In genomic region chr9:27528886-27529315, GRCh38 we compare ENCODE assay signal across 8 cellular contexts. TPM values are rescaled to one million over a fixed set of nuclear protein-coding genes. Genes with fewer than 3 reads are reported as not detected.
DNase-seq lines count a peak whose midpoint lies in the region; TF ChIP-seq lines count a peak whose summit lies in the region.

No MANE protein-coding gene starts in this region.

- no peak for TF ChIP-seq CTCF in neural progenitor cell (IDR thresholded peaks at IDR 0.05)
- no peak for TF ChIP-seq CTCF in type B pancreatic cell (conservative IDR thresholded peaks at IDR 0.05)

- H3K27ac Mint-ChIP-seq in neural progenitor cell = no peak overlapping the region
- peak overlapping the region; percentile 93 for H3K27ac Mint-ChIP-seq in type B pancreatic cell

- no peaks in the 10 kb centered on the region for H3K9me2 ChIP-seq in GM23248 (ENCODE audit: insufficient read depth)

- H3K4me1 ChIP-seq in GM23248 (ENCODE audit: insufficient read depth) (no peaks in the 10 kb centered on the region), neural progenitor cell (peaks cover 22% of the 10 kb centered on the region)

- H3K9me3 Mint-ChIP-seq in neural progenitor cell = no peaks in the 10 kb centered on the region
- H3K9me3 Mint-ChIP-seq in type B pancreatic cell = no peaks in the 10 kb centered on the region

- H3K27ac ChIP-seq in GM23248 (no peak overlapping the region), neural progenitor cell (peak overlapping the region; percentile 58)

- no peaks in the 10 kb centered on the region for H3K9me3 ChIP-seq in GM23248 (ENCODE audit: low read depth)
- H3K9me3 ChIP-seq in neural progenitor cell (ENCODE audit: low read depth) = no peaks in the 10 kb centered on the region

- peaks cover 9% of the 10 kb centered on the region for H3K36me3 Mint-ChIP-seq in neural progenitor cell
- H3K36me3 Mint-ChIP-seq in type B pancreatic cell = no peaks in the 10 kb centered on the region

- H3K9ac ChIP-seq in GM23248 (peak overlapping the region; percentile 9; the same call in 1 of the 2 replicates), neural progenitor cell (peak overlapping the region; percentile 40)

- peaks cover 26% of the 10 kb centered on the region for H3K4me1 Mint-ChIP-seq in neural progenitor cell
- H3K4me1 Mint-ChIP-seq in type B pancreatic cell (ENCODE audit: unreplicated experiment) = peaks cover 25% of the 10 kb centered on the region

- H2AFZ ChIP-seq in GM23248 = peak overlapping the region; percentile 84
- peak overlapping the region; percentile 95 for H2AFZ ChIP-seq in neural progenitor cell (replicated peaks)

- in situ Hi-C loops in GM23248 (cut with MboI) = loop anchor here (25.0 kb wide), 1 partner anchor 492 kb away; no protein-coding TSS in a partner anchor

- H3K27me3 Mint-ChIP-seq in neural progenitor cell (ENCODE audit: insufficient read depth, low read depth) = peaks cover 2% of the 10 kb centered on the region
- no peaks in the 10 kb centered on the region for H3K27me3 Mint-ChIP-seq in type B pancreatic cell

- H4K20me1 ChIP-seq in GM23248 (ENCODE audit: insufficient read depth) (no peaks in the 10 kb centered on the region), neural progenitor cell (ENCODE audit: low read depth) (peaks cover 11% of the 10 kb centered on the region)

- peak; percentile 86 for DNase-seq in ELF-1 (ENCODE audit: low read depth, low spot score)
- DNase-seq in GM23248 = peak; percentile 38
- DNase-seq in MV-4-11 (lab: John Stamatoyannopoulos, UW) = peak; percentile 26
- peak; percentile 7 for DNase-seq in activated effector memory CD4-positive, alpha-beta T cell treated with Interleukin-2 at 50 U/mL for 16 hours
- peak; percentile 22 for DNase-seq in foreskin melanocyte
- peak; percentile 80 for DNase-seq in neural progenitor cell (ENCODE audit: low spot score)
- DNase-seq in type B pancreatic cell (ENCODE audit: extremely low spot score, unreplicated experiment) = peak; percentile 74
- no peak for DNase-seq in NCI-H774 (lab: John Stamatoyannopoulos, UW)

- H3K4me3 ChIP-seq in GM23248 (peak overlapping the region; percentile 74), neural progenitor cell (peak overlapping the region; percentile 98)

- WGBS in GM23248 (ENCODE audit: low coverage in 1 of 2, low lambda C conversion rate in 2 of 2, missing lambda C conversion rate in 2 of 2), 2 experiments = 0 to 1% methylated on average over 24 to 25 of the region's 25 CpGs

- H3K36me3 ChIP-seq in GM23248 (ENCODE audit: low read depth) (no peaks in the 10 kb centered on the region), neural progenitor cell (no peaks in the 10 kb centered on the region)

- H3K4me3 Mint-ChIP-seq in neural progenitor cell = peak overlapping the region; percentile 97
- H3K4me3 Mint-ChIP-seq in type B pancreatic cell = peak overlapping the region; percentile 97

- H3K4me2 ChIP-seq in GM23248 (ENCODE audit: unreplicated experiment) (peak overlapping the region; percentile 84), neural progenitor cell (peak overlapping the region; percentile 92)

- H3F3A ChIP-seq in GM23248 (ENCODE audit: insufficient read depth) = no peaks in the 10 kb centered on the region
- peaks cover 22% of the 10 kb centered on the region for H3F3A ChIP-seq in neural progenitor cell (ENCODE audit: low read depth)

- peaks cover 21% of the 10 kb centered on the region; the same call in 1 of the 2 replicates for H3K27me3 ChIP-seq in GM23248 (replicated peaks; ENCODE audit: insufficient read depth)
- H3K27me3 ChIP-seq in neural progenitor cell = no peaks in the 10 kb centered on the region

- no peaks in the 10 kb centered on the region for H3K79me2 ChIP-seq in GM23248 (ENCODE audit: insufficient read depth)
- H3K79me2 ChIP-seq in neural progenitor cell (ENCODE audit: low read depth) = peaks cover 42% of the 10 kb centered on the region

RNA-seq across cellular contexts. Expression of gene MOB3B, which starts 0.7 kb away (rescaled TPM):
- not detected in 2 replicates for total RNA-seq in GM23248 (2014; rRNA removed; shearing (Covaris generic))
- polyA plus RNA-seq in GM23248 (2016; fragmentation: Nextera tagmentation; extraction: Ambion mirVana) = 0.06 and 0.08 TPM in 2 replicates
- total RNA-seq in neural progenitor cell (ENCODE audit: low replicate concordance) (14.0 and 15.3 TPM in 2 replicates), type B pancreatic cell (ENCODE audit: low replicate concordance) (15.4 and 27.5 TPM in 2 replicates)

RNA-seq across cellular contexts. Expression of gene IFNK, which starts 4.8 kb away (rescaled TPM):
- not detected in 2 replicates for total RNA-seq in GM23248 (2014; rRNA removed; shearing (Covaris generic))
- polyA plus RNA-seq in GM23248 (2016; fragmentation: Nextera tagmentation; extraction: Ambion mirVana) = not detected in 2 replicates
- total RNA-seq in neural progenitor cell (ENCODE audit: low replicate concordance) (not detected in 2 replicates), type B pancreatic cell (ENCODE audit: low replicate concordance) (not detected in 2 replicates)

RNA-seq across cellular contexts. Expression of gene C9orf72, which starts 44.4 kb away (rescaled TPM):
- 4.0 and 5.1 TPM in 2 replicates for total RNA-seq in GM23248 (2014; rRNA removed; shearing (Covaris generic))
- 3.3 and 3.6 TPM in 2 replicates for polyA plus RNA-seq in GM23248 (2016; fragmentation: Nextera tagmentation; extraction: Ambion mirVana)
- total RNA-seq in neural progenitor cell (ENCODE audit: low replicate concordance) (64.2 and 107 TPM in 2 replicates), type B pancreatic cell (ENCODE audit: low replicate concordance) (15.1 and 18.7 TPM in 2 replicates)

Comparison
In these comparisons a context has a peak if more than half of its experiments do, and no peak if none do; other contexts are left out.
1. RNA of gene MOB3B, which starts 0.7 kb away (total RNA-seq): 15.4 to 27.5 TPM in type B pancreatic cell and 14.0 to 15.3 TPM in neural progenitor cell; not detected in GM23248; every median in the first group is over 10 times any median in the second.